In genomic region chr6:13411484-13411883, GRCh38 we compare ENCODE assay signal across 28 cellular contexts.
DNase-seq lines count a peak whose midpoint lies in the region; ATAC-seq and TF ChIP-seq lines count a peak whose summit lies in the region.
"Had no signal": no experiment of that assay in that cellular context is flagged by ENCODE, and none has a peak within 500 bp of the region (broad histone marks: within the 10 kb centered on the region; RNA-seq: fewer than 3 reads in every experiment).

No MANE protein-coding gene starts in this region.

- no peak overlapping the region for H2BK15ac ChIP-seq in neuronal stem cell (ENCODE audit: low read length)

- no peak overlapping the region for H3K18ac ChIP-seq in neuronal stem cell (ENCODE audit: low read length)

- H3K4me1 ChIP-seq in GM23338 (ENCODE audit: insufficient read depth) (peaks cover 6% of the 10 kb centered on the region), endodermal cell (ENCODE audit: control insufficient read depth, insufficient read depth, low read length) (peaks cover 3% of the 10 kb centered on the region), neuronal stem cell (ENCODE audit: control insufficient read depth in 2 of 2, insufficient read depth in 1 of 2, low read depth in 1 of 2, low read length in 2 of 2) (peaks cover 0 to 12% of the 10 kb centered on the region in 2 donors)

- H2AFZ ChIP-seq in GM23338 (no peak overlapping the region), neuronal stem cell (ENCODE audit: low read length) (no peak overlapping the region)

- H3K36me3 ChIP-seq in GM23338 (ENCODE audit: insufficient read depth) (no peaks in the 10 kb centered on the region), endodermal cell (ENCODE audit: control insufficient read depth, insufficient read depth, low read length) (no peaks in the 10 kb centered on the region), neuronal stem cell (replicated peaks in 1 of 2; ENCODE audit: control insufficient read depth in 2 of 2, insufficient read depth in 2 of 2, low read length in 2 of 2) (no peaks in the 10 kb centered on the region)
- H3K36me3 ChIP-seq: left lung, suprapubic skin had no signal

- H3K4ac ChIP-seq in neuronal stem cell (ENCODE audit: low read length), result no peak overlapping the region

- no peak overlapping the region for H4K8ac ChIP-seq in neuronal stem cell (ENCODE audit: low read depth, low read length)

- no peak for TF ChIP-seq CTCF in GM23338 (conservative IDR thresholded peaks at IDR 0.05; ENCODE audit: low read depth in 2 of 2)
- TF ChIP-seq CTCF in NB4 (IDR thresholded peaks at IDR 0.05; ENCODE audit: low read depth, low read length), result no peak
- TF ChIP-seq CTCF in endodermal cell (conservative IDR thresholded peaks at IDR 0.05), result no peak

- H3K14ac ChIP-seq in neuronal stem cell (ENCODE audit: low read length), result no peak overlapping the region

- H3K79me1 ChIP-seq in neuronal stem cell (ENCODE audit: low read depth, low read length), result no peaks in the 10 kb centered on the region

- peaks cover 4% of the 10 kb centered on the region; the same call in 1 of the 2 replicates for H3F3A ChIP-seq in GM23338 (replicated peaks; ENCODE audit: low read depth)

- H2BK5ac ChIP-seq in neuronal stem cell (ENCODE audit: low read length), result no peak overlapping the region

- no peak overlapping the region for H2BK120ac ChIP-seq in neuronal stem cell (ENCODE audit: low read depth, low read length)

- H2AK5ac ChIP-seq in neuronal stem cell (ENCODE audit: low read depth, low read length), result no peak overlapping the region

- H3K9me3 ChIP-seq in endodermal cell (ENCODE audit: control insufficient read depth, low read length), result no peaks in the 10 kb centered on the region
- no peaks in the 10 kb centered on the region for H3K9me3 ChIP-seq in neuronal stem cell (replicated peaks in 1 of 2; ENCODE audit: control insufficient read depth in 2 of 2, insufficient read depth in 1 of 2, low read depth in 1 of 2, low read length in 2 of 2)
- H3K9me3 ChIP-seq: left lung, suprapubic skin had no signal

- H3K4me3 ChIP-seq in GM23338 (no peak overlapping the region), NB4 (ENCODE audit: low read depth, low read length) (no peak overlapping the region), endodermal cell (ENCODE audit: low read length) (no peak overlapping the region), neuronal stem cell (ENCODE audit: low read length in 2 of 2) (no peak overlapping the region)
- H3K4me3 ChIP-seq: BLaER1 treated with 17β-estradiol and CSF1 and Interleukin-3, amounts not matched to agents 10 nM and 100 nM; left lung; suprapubic skin had no signal

- H3K4me3 Mint-ChIP-seq in GM23338 (no peak overlapping the region), endodermal cell (no peak overlapping the region)
- H3K4me3 Mint-ChIP-seq: activated CD8-positive, alpha-beta T cell treated with anti-CD3 and anti-CD28 coated beads, Interleukin-2, amount 10 ng/mL, durations not matched to agents 7 days and 5 days; activated naive CD8-positive, alpha-beta T cell treated with anti-CD3 and anti-CD28 coated beads for 36 hours; central memory CD8-positive, alpha-beta T cell; H9; naive B cell; stimulated activated memory B cell treated with anti-CD40 and anti-IgM and Interleukin-4, amounts not matched to agents 10 μg/mL and 1 μg/mL and 100 μg/mL, for 72 hours; T-helper 2 cell treated with Interferon-gamma antibody and Interleukin-4, amounts not matched to agents 5 μg/mL and 100 μg/mL, for 36 hours had no signal

- H3K79me2 ChIP-seq in GM23338 (replicated peaks; ENCODE audit: insufficient read depth), result no peaks in the 10 kb centered on the region

- no peak for DNase-seq in GM23338 (ENCODE audit: low spot score)
- DNase-seq in NB4 (ENCODE audit: low read depth), result peak; percentile 43
- DNase-seq in endodermal cell, result peak; percentile 39
- DNase-seq in neuronal stem cell (ENCODE audit: low spot score), result no peak
- DNase-seq in NCI-H1092 (lab: John Stamatoyannopoulos, UW), result no peak
- no peak for DNase-seq in activated CD4-positive, CD25-positive, alpha-beta regulatory T cell (lab: John Stamatoyannopoulos, UW)
- DNase-seq in NOMO-1 treated with DMSO at 0.1 percent for 48 hours (lab: John Stamatoyannopoulos, UW; ENCODE audit: unreplicated experiment), result no peak
- DNase-seq: activated CD4-positive, alpha-beta T cell treated with anti-CD3 and anti-CD28 coated beads for 4 hours; activated CD8-positive, alpha-beta T cell treated with anti-CD3 and anti-CD28 coated beads, Interleukin-2, amount 10 ng/mL, durations not matched to agents 7 days and 5 days; activated effector memory CD4-positive, alpha-beta T cell treated with Interleukin-2 at 50 U/mL for 16 hours; activated naive CD8-positive, alpha-beta T cell treated with anti-CD3 and anti-CD28 coated beads for 36 hours; activated T-cell treated with anti-CD3 and anti-CD28 coated beads for 4 hours; H9; left lung; midbrain; MM.1S; naive B cell; NCI-H1436; NCI-H2081; NCI-H526; SIG-M5 had no signal

- no peak overlapping the region for H3K27ac ChIP-seq in GM23338 (ENCODE audit: low read depth)
- no peak overlapping the region for H3K27ac ChIP-seq in endodermal cell (ENCODE audit: low read depth, low read length)
- H3K27ac ChIP-seq in neuronal stem cell (replicated peaks; ENCODE audit: low read length), result no peak overlapping the region
- H3K27ac ChIP-seq: BLaER1 treated with 17β-estradiol and CSF1 and Interleukin-3, amounts not matched to agents 10 nM and 100 nM; suprapubic skin had no signal

- H3K27me3 ChIP-seq in GM23338 (ENCODE audit: insufficient read depth) (no peaks in the 10 kb centered on the region), endodermal cell (ENCODE audit: control insufficient read depth, insufficient read depth, low read length, poor library complexity, severe bottlenecking) (no peaks in the 10 kb centered on the region), neuronal stem cell (ENCODE audit: control insufficient read depth in 3 of 3, insufficient read depth in 3 of 3, low read depth in 1 of 3, low read length in 3 of 3) (no peaks in the 10 kb centered on the region)
- H3K27me3 ChIP-seq: BLaER1 treated with 17β-estradiol and CSF1 and Interleukin-3, amounts not matched to agents 10 nM and 100 nM; left lung; suprapubic skin had no signal

- no peaks in the 10 kb centered on the region for H3K9me3 Mint-ChIP-seq in GM23338
- no peaks in the 10 kb centered on the region for H3K9me3 Mint-ChIP-seq in endodermal cell
- H3K9me3 Mint-ChIP-seq: activated naive CD8-positive, alpha-beta T cell treated with anti-CD3 and anti-CD28 coated beads for 36 hours; central memory CD8-positive, alpha-beta T cell; H9 had no signal

- H3K4me1 Mint-ChIP-seq in GM23338, result peaks cover 39% of the 10 kb centered on the region
- peaks cover 25% of the 10 kb centered on the region for H3K4me1 Mint-ChIP-seq in endodermal cell

- peak; percentile 21; the same call in 1 of the 3 replicates for ATAC-seq in GM23338
- ATAC-seq in HG03520 (IDR thresholded peaks at IDR 0.05; ENCODE audit: unreplicated experiment), result no peak
- ATAC-seq: activated CD8-positive, alpha-beta T cell treated with anti-CD3 and anti-CD28 coated beads, Interleukin-2, amount 10 ng/mL, durations not matched to agents 7 days and 5 days; left lung; Panc1; stimulated activated memory B cell treated with anti-CD40 and anti-IgM and Interleukin-4, amounts not matched to agents 10 μg/mL and 1 μg/mL and 100 μg/mL, for 72 hours had no signal

- no peak overlapping the region for H3K4me2 ChIP-seq in GM23338
- H3K4me2 ChIP-seq in neuronal stem cell (ENCODE audit: insufficient read depth, low read length, poor library complexity, severe bottlenecking), result no peak overlapping the region
- H3K4me2 ChIP-seq: BLaER1 treated with 17β-estradiol and CSF1 and Interleukin-3, amounts not matched to agents 10 nM and 100 nM had no signal

- H3K23ac ChIP-seq in neuronal stem cell (ENCODE audit: low read depth, low read length, poor library complexity), result no peak overlapping the region

- H2BK12ac ChIP-seq in neuronal stem cell (ENCODE audit: low read length), result no peak overlapping the region

- H4K20me1 ChIP-seq in GM23338 (replicated peaks; ENCODE audit: insufficient read depth), result no peaks in the 10 kb centered on the region

- H3K27ac Mint-ChIP-seq in GM23338 (no peak overlapping the region), endodermal cell (no peak overlapping the region)
- H3K27ac Mint-ChIP-seq: activated CD8-positive, alpha-beta T cell treated with anti-CD3 and anti-CD28 coated beads, Interleukin-2, amount 10 ng/mL, durations not matched to agents 7 days and 5 days; activated naive CD8-positive, alpha-beta T cell treated with anti-CD3 and anti-CD28 coated beads for 36 hours; T-helper 2 cell treated with Interferon-gamma antibody and Interleukin-4, amounts not matched to agents 5 μg/mL and 100 μg/mL, for 36 hours had no signal

- WGBS in endodermal cell (ENCODE audit: insufficient coverage in 1 of 2, insufficient read length in 1 of 2), 2 experiments, result 88 to 94% methylated on average over 7 to 8 of the region's 8 CpGs
- no CpG with 5 or more reads among the region's 8 CpGs for WGBS in neuronal stem cell (ENCODE audit: extremely low coverage in 2 of 2, insufficient read length in 2 of 2, insufficient replicate concordance in 1 of 2), 2 donors

- TF ChIP-seq POLR2A in NB4 (IDR thresholded peaks at IDR 0.05; ENCODE audit: extremely low read depth, insufficient read length), result no peak

- H3K9ac ChIP-seq in endodermal cell (ENCODE audit: extremely low read depth, low read length, poor library complexity, severe bottlenecking), result no peak overlapping the region
- H3K9ac ChIP-seq in neuronal stem cell (ENCODE audit: low read depth, low read length, poor library complexity), result no peak overlapping the region
- H3K9ac ChIP-seq: BLaER1 treated with 17β-estradiol and CSF1 and Interleukin-3, amounts not matched to agents 10 nM and 100 nM had no signal

- H3K36me3 Mint-ChIP-seq in GM23338 (ENCODE audit: low read depth), result peaks cover 5% of the 10 kb centered on the region; the same call in 1 of the 3 replicates
- H3K36me3 Mint-ChIP-seq in endodermal cell (ENCODE audit: low read depth), result no peaks in the 10 kb centered on the region

- H3K27me3 Mint-ChIP-seq in GM23338 (ENCODE audit: insufficient read depth, low read depth, poor library complexity) (peaks cover 6% of the 10 kb centered on the region), endodermal cell (ENCODE audit: insufficient read depth) (no peaks in the 10 kb centered on the region)
- H3K27me3 Mint-ChIP-seq: activated naive CD8-positive, alpha-beta T cell treated with anti-CD3 and anti-CD28 coated beads for 36 hours; central memory CD8-positive, alpha-beta T cell; naive B cell; stimulated activated memory B cell treated with anti-CD40 and anti-IgM and Interleukin-4, amounts not matched to agents 10 μg/mL and 1 μg/mL and 100 μg/mL, for 72 hours had no signal

- H3K9me2 ChIP-seq in GM23338 (ENCODE audit: insufficient read depth), result peaks cover 3% of the 10 kb centered on the region; the same call in 1 of the 2 replicates

- peak overlapping the region; percentile 14 for H4K91ac ChIP-seq in neuronal stem cell (ENCODE audit: low read depth, low read length, poor library complexity)

Comparison
In these comparisons a context has a peak if more than half of its experiments do, and no peak if none do; other contexts are left out.
1. DNase-seq: peak in NB4 (single experiment) and endodermal cell (single experiment); none in GM23338 (single experiment), neuronal stem cell (single experiment), NCI-H1092 (single experiment), activated CD4-positive, CD25-positive, alpha-beta regulatory T cell (0 of 4) and NOMO-1 treated with DMSO at 0.1 percent for 48 hours (single experiment).